In the genomic region with DNA sequence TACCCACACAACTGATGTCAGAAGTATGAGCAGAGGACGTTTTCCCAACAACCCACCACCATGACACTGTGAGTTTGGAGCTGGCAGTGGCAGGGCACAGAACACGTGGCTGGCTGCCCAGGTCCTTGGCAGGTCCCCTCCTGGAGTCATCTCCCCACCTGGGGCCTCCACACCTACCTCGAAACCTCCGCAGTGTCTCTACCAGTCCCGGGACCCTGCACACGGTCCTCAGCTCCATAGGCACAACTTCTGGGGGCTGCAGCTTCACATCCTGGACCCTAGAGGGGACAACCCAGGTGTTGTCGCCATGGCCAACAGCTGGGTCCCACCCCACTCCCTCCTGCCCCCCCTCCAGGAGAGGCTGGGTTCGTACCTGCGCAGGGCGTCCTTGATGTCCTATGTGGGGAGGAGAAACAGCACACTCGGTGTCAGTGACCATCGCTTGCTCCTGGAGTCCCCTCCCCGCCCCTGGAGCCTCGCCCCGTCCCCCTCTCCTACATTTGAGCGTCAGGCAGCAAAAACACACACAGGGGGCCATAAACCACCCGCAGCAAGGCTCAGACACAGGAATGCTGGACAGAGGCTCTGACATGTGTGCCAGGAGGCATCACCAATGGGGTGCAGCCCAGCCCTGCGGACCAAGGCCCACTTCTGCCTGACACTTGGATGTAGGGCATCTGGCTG, we compare ENCODE assay signal across 30 cellular contexts. TPM values are rescaled to one million over a fixed set of nuclear protein-coding genes. Genes with fewer than 3 reads are reported as not detected.
DNase-seq lines count a peak whose midpoint lies in the region; ATAC-seq, FAIRE-seq and TF ChIP-seq lines count a peak whose summit lies in the region.
"Had no signal": no experiment of that assay in that cellular context is flagged by ENCODE, and none has a peak within 500 bp of the region (broad histone marks: within the 10 kb centered on the region; RNA-seq: fewer than 3 reads in every experiment).

No MANE protein-coding gene starts in this region.

- H3K27ac ChIP-seq in RWPE1 (peak overlapping the region; percentile 25), kidney (ENCODE audit: low read depth in 2 of 2, low read length in 2 of 2) (no peak overlapping the region)
- H3K27ac ChIP-seq: adrenal gland, body of pancreas, gastroesophageal sphincter, PC-9, right atrium auricular region, vagina had no signal

- no peak for TF ChIP-seq CTCF in activated CD8-positive, alpha-beta T cell treated with anti-CD3 and anti-CD28 coated beads for 36 hours (IDR thresholded peaks at IDR 0.05)
- TF ChIP-seq CTCF in RWPE1 (conservative IDR thresholded peaks at IDR 0.05; ENCODE audit: low read depth) (no peak), kidney (IDR thresholded peaks at IDR 0.05; ENCODE audit: borderline replicate concordance, extremely low read depth, insufficient read depth) (no peak)

- no peaks in the 10 kb centered on the region for H3K9me3 ChIP-seq in kidney (ENCODE audit: control insufficient read depth in 1 of 2, low read length in 2 of 2)
- H3K9me3 ChIP-seq: adrenal gland, body of pancreas, gastroesophageal sphincter, right atrium auricular region, vagina had no signal

- no peak overlapping the region for H3K9ac ChIP-seq in kidney (ENCODE audit: low read length in 2 of 2)

- peaks cover 6 to 20% of the 10 kb centered on the region in 2 donors for H3K36me3 ChIP-seq in kidney (ENCODE audit: control insufficient read depth in 1 of 2, insufficient read depth in 2 of 2, low read length in 2 of 2)

- peaks cover 65% of the 10 kb centered on the region for H3K36me3 Mint-ChIP-seq in activated CD8-positive, alpha-beta T cell treated with anti-CD3 and anti-CD28 coated beads, Interleukin-2, amount 10 ng/mL, durations not matched to agents 7 days and 5 days (ENCODE audit: low read depth)
- peaks cover 26% of the 10 kb centered on the region for H3K36me3 Mint-ChIP-seq in activated CD8-positive, alpha-beta T cell treated with anti-CD3 and anti-CD28 coated beads for 36 hours (ENCODE audit: low read depth)
- peaks cover 0 to 14% (median 6%) of the 10 kb centered on the region in 3 donors for H3K36me3 Mint-ChIP-seq in immature natural killer cell

- no peak for FAIRE-seq in kidney (lab: Jason Lieb, UNC)
- FAIRE-seq: A204.1, D721Med, GM18507, H1 had no signal

- no peaks in the 10 kb centered on the region for H3K9me3 Mint-ChIP-seq in activated CD8-positive, alpha-beta T cell treated with anti-CD3 and anti-CD28 coated beads, Interleukin-2, amount 10 ng/mL, durations not matched to agents 7 days and 5 days (ENCODE audit: insufficient read depth)
- no peaks in the 10 kb centered on the region for H3K9me3 Mint-ChIP-seq in activated CD8-positive, alpha-beta T cell treated with anti-CD3 and anti-CD28 coated beads for 36 hours
- no peaks in the 10 kb centered on the region for H3K9me3 Mint-ChIP-seq in immature natural killer cell
- H3K9me3 Mint-ChIP-seq: CD14-positive monocyte; neural crest cell; stimulated activated naive CD8-positive, alpha-beta T cell treated with anti-CD3 and anti-CD28 coated beads, Interleukin-15, amount 100 ng/mL, for 72 hours had no signal

- no peaks in the 10 kb centered on the region for H3K4me1 ChIP-seq in kidney (ENCODE audit: control insufficient read depth in 1 of 2, insufficient read depth in 1 of 2, low read depth in 1 of 2, low read length in 2 of 2)

- no peak for ATAC-seq in activated CD8-positive, alpha-beta T cell treated with anti-CD3 and anti-CD28 coated beads, Interleukin-2, amount 10 ng/mL, durations not matched to agents 7 days and 5 days
- no peak for ATAC-seq in activated CD8-positive, alpha-beta T cell treated with anti-CD3 and anti-CD28 coated beads for 36 hours
- ATAC-seq: body of pancreas; gastroesophageal sphincter; SK-N-SH treated with all-trans-retinoic acid at 6 μM for 48 hours; stimulated activated naive CD8-positive, alpha-beta T cell treated with anti-CD3 and anti-CD28 coated beads, Interleukin-15, amount 100 ng/mL, for 72 hours had no signal

- H3K27ac Mint-ChIP-seq in activated CD8-positive, alpha-beta T cell treated with anti-CD3 and anti-CD28 coated beads, Interleukin-2, amount 10 ng/mL, durations not matched to agents 7 days and 5 days, result peak overlapping the region; percentile 68
- H3K27ac Mint-ChIP-seq in activated CD8-positive, alpha-beta T cell treated with anti-CD3 and anti-CD28 coated beads for 36 hours, result no peak overlapping the region
- H3K27ac Mint-ChIP-seq in immature natural killer cell, result peak overlapping the region in 1 of 6 donors; percentile 26

- no peak for DNase-seq in activated CD8-positive, alpha-beta T cell treated with anti-CD3 and anti-CD28 coated beads, Interleukin-2, amount 10 ng/mL, durations not matched to agents 7 days and 5 days
- DNase-seq in activated CD8-positive, alpha-beta T cell treated with anti-CD3 and anti-CD28 coated beads for 36 hours, result no peak
- no peak for DNase-seq in RWPE1 (ENCODE audit: low spot score)
- DNase-seq in kidney, result peak; percentile 35
- DNase-seq in posterior vena cava (ENCODE audit: low spot score), result peak; percentile 72
- DNase-seq in NCI-H524 treated with DMSO at 0.1 percent for 48 hours (lab: John Stamatoyannopoulos, UW), result no peak
- no peak for DNase-seq in immature natural killer cell
- no peak for DNase-seq in T1000 (lab: John Stamatoyannopoulos, UW)
- DNase-seq: activated CD4-positive, alpha-beta T cell treated with anti-CD3 and anti-CD28 coated beads for 1 hour; activated T-cell treated with anti-CD3 and anti-CD28 coated beads, Interleukin-2, amount 50 U/mL, for 1 hour; Karpas-422; mammary epithelial cell; NCI-H2029; NCI-H526 treated with DMSO at 0.1 percent for 48 hours; PC-9; Right ventricle myocardium superior; stimulated activated CD8-positive, alpha-beta memory T cell treated with anti-CD3 and anti-CD28 coated beads, Interleukin-4, amount 100 ng/mL, for 48 hours; stimulated activated naive CD8-positive, alpha-beta T cell treated with anti-CD3 and anti-CD28 coated beads, Interleukin-15, amount 100 ng/mL, for 72 hours had no signal

- intact Hi-C loops in activated CD8-positive, alpha-beta T cell treated with anti-CD3 and anti-CD28 coated beads for 36 hours (cut with micrococcal nuclease), result no loop called here
- intact Hi-C loops in kidney (cut with DNase I) (no loop called here), posterior vena cava (cut with DNase I) (no loop called here)

- H3K4me3 Mint-ChIP-seq in activated CD8-positive, alpha-beta T cell treated with anti-CD3 and anti-CD28 coated beads, Interleukin-2, amount 10 ng/mL, durations not matched to agents 7 days and 5 days, result no peak overlapping the region
- no peak overlapping the region for H3K4me3 Mint-ChIP-seq in activated CD8-positive, alpha-beta T cell treated with anti-CD3 and anti-CD28 coated beads for 36 hours
- H3K4me3 Mint-ChIP-seq in immature natural killer cell, result no peak overlapping the region
- H3K4me3 Mint-ChIP-seq: CD14-positive monocyte; neural crest cell; stimulated activated naive CD8-positive, alpha-beta T cell treated with anti-CD3 and anti-CD28 coated beads, Interleukin-15, amount 100 ng/mL, for 72 hours had no signal

- CTCF ChIA-PET in activated CD8-positive, alpha-beta T cell treated with anti-CD3 and anti-CD28 coated beads, Interleukin-2, amount 10 ng/mL, durations not matched to agents 7 days and 5 days (lab: Charles Lee), result no interaction called here
- CTCF ChIA-PET in activated CD8-positive, alpha-beta T cell treated with anti-CD3 and anti-CD28 coated beads for 36 hours (lab: Charles Lee), result no interaction called here
- CTCF ChIA-PET in RWPE1 (lab: Yijun Ruan, JAX), result no interaction called here

- H3K27me3 Mint-ChIP-seq in activated CD8-positive, alpha-beta T cell treated with anti-CD3 and anti-CD28 coated beads, Interleukin-2, amount 10 ng/mL, durations not matched to agents 7 days and 5 days (ENCODE audit: low read depth), result no peaks in the 10 kb centered on the region
- no peaks in the 10 kb centered on the region for H3K27me3 Mint-ChIP-seq in activated CD8-positive, alpha-beta T cell treated with anti-CD3 and anti-CD28 coated beads for 36 hours
- peaks cover 0 to 2% (median 0%) of the 10 kb centered on the region in 3 donors for H3K27me3 Mint-ChIP-seq in immature natural killer cell (ENCODE audit: low read depth in 3 of 3)
- H3K27me3 Mint-ChIP-seq: stimulated activated naive CD8-positive, alpha-beta T cell treated with anti-CD3 and anti-CD28 coated beads, Interleukin-15, amount 100 ng/mL, for 72 hours had no signal

- POLR2A ChIA-PET in activated CD8-positive, alpha-beta T cell treated with anti-CD3 and anti-CD28 coated beads, Interleukin-2, amount 10 ng/mL, durations not matched to agents 7 days and 5 days (lab: Charles Lee), result no interaction called here
- POLR2A ChIA-PET in activated CD8-positive, alpha-beta T cell treated with anti-CD3 and anti-CD28 coated beads for 36 hours (lab: Charles Lee), result interaction anchor here (1.2 to 2.4 kb wide), 2 partner anchors 8 to 39 kb away, joined by 3 to 13 read pairs; no protein-coding TSS in a partner anchor
- POLR2A ChIA-PET in RWPE1 (lab: Yijun Ruan, JAX; ENCODE audit: low non-redundant PET), result no interaction called here

- H3K4me3 ChIP-seq in kidney (ENCODE audit: low read length in 2 of 2), result no peak overlapping the region
- H3K4me3 ChIP-seq: adrenal gland, body of pancreas, gastroesophageal sphincter, PC-9, right atrium auricular region, vagina had no signal

- H3K4me1 Mint-ChIP-seq in activated CD8-positive, alpha-beta T cell treated with anti-CD3 and anti-CD28 coated beads, Interleukin-2, amount 10 ng/mL, durations not matched to agents 7 days and 5 days (ENCODE audit: low read depth), result peaks cover 37% of the 10 kb centered on the region
- peaks cover 10% of the 10 kb centered on the region for H3K4me1 Mint-ChIP-seq in activated CD8-positive, alpha-beta T cell treated with anti-CD3 and anti-CD28 coated beads for 36 hours (ENCODE audit: low read depth)
- H3K4me1 Mint-ChIP-seq in immature natural killer cell, result peaks cover 21 to 24% of the 10 kb centered on the region in 2 donors
- H3K4me1 Mint-ChIP-seq: neural crest cell had no signal

RNA-seq across cellular contexts. Expression of gene TRIM11, which starts 9.7 kb away (rescaled TPM):
- 10 to 100 TPM; 66.5 to 71.9 TPM for total RNA-seq in activated CD8-positive, alpha-beta T cell treated with anti-CD3 and anti-CD28 coated beads, Interleukin-2, amount 10 ng/mL, durations not matched to agents 7 days and 5 days
- total RNA-seq in activated CD8-positive, alpha-beta T cell treated with anti-CD3 and anti-CD28 coated beads for 36 hours, result 10 to 100 TPM; 30.7 to 32.1 TPM
- 24.2 TPM for total RNA-seq in kidney
- polyA plus RNA-seq in kidney (ENCODE audit: insufficient read depth, low read depth, low replicate concordance), result 10.9 TPM
- total RNA-seq in posterior vena cava, result 10 to 100 TPM; 12.7 to 13.3 TPM
- polyA plus RNA-seq in immature natural killer cell, result 10 to 100 TPM in 2 of 3 donors, 1 to 10 TPM in 1; 8.8 to 27.3 (median 10.7) TPM

RNA-seq across cellular contexts. Expression of gene TRIM17, which starts 19.7 kb away (rescaled TPM):
- 1 to 10 TPM; 2.8 to 4.0 TPM for total RNA-seq in activated CD8-positive, alpha-beta T cell treated with anti-CD3 and anti-CD28 coated beads, Interleukin-2, amount 10 ng/mL, durations not matched to agents 7 days and 5 days
- 1 to 10 TPM; 1.9 to 2.7 TPM for total RNA-seq in activated CD8-positive, alpha-beta T cell treated with anti-CD3 and anti-CD28 coated beads for 36 hours
- total RNA-seq in kidney (6.5 TPM), posterior vena cava (1 to 10 TPM in 1 of 2 donors, under 1 TPM in 1; 0.38 to 1.9 TPM)
- polyA plus RNA-seq in kidney (ENCODE audit: insufficient read depth, low read depth, low replicate concordance) (1.3 TPM), immature natural killer cell (1 to 10 TPM in 1 of 3 donors, under 1 TPM in 1, not detected in 1; 0.53 to 1.7 TPM)
- total RNA-seq: gastroesophageal sphincter, right atrium auricular region had no signal
- polyA plus RNA-seq: CD14-positive monocyte had no signal

Comparison
In these comparisons a context has a peak if more than half of its experiments do, and no peak if none do; other contexts are left out.
1. DNase-seq: peak in kidney (single experiment) and posterior vena cava (single experiment); none in activated CD8-positive, alpha-beta T cell treated with anti-CD3 and anti-CD28 coated beads, Interleukin-2, amount 10 ng/mL, durations not matched to agents 7 days and 5 days (single experiment), activated CD8-positive, alpha-beta T cell treated with anti-CD3 and anti-CD28 coated beads for 36 hours (single experiment), RWPE1 (single experiment), NCI-H524 treated with DMSO at 0.1 percent for 48 hours (single experiment), immature natural killer cell (0 of 3) and T1000 (single experiment).